27 cellular contexts compared by ENCODE assay signal in the genomic region with DNA sequence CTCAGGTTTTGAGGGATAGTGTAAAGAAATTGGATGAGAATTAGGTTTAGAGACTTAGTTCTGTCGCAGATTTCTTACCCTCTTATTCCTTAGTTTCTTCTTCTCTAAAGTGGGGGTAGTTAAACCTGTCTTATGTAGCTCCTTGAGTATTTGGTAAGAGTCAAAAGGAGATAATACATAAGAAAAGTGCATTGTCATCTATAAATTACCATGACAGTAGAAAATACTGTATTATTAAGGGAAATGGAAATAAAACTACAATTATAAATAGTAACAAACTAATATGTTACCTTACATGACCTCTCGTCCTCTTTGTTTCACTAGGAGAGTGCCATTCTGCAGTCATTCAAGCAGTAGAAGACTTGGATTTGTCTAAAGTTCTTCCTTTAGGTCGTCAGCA.
"Had no signal": no experiment of that assay in that cellular context is flagged by ENCODE, and none has a peak within 500 bp of the region (broad histone marks: within the 10 kb centered on the region; RNA-seq: fewer than 3 reads in every experiment).

No MANE protein-coding gene starts in this region.

- FAIRE-seq: urothelium cell line had no signal

- H3K27ac ChIP-seq: stomach, suprapubic skin, testis, thoracic aorta, thyroid gland, tibial artery, tibial nerve, transverse colon, upper lobe of left lung, upper lobe of right lung, uterus, vagina had no signal

- DNase-seq: stimulated activated CD4-positive, alpha-beta T cell treated with anti-CD3 and anti-CD28 coated beads, Interleukin-2, amount 100 ng/mL, for 48 hours; stimulated activated CD4-positive, alpha-beta T cell treated with anti-CD3 and anti-CD28 coated beads, Interleukin-4, amount 100 ng/mL, for 1 hour; stimulated activated CD4-positive, alpha-beta T cell treated with anti-CD3 and anti-CD28 coated beads, Interleukin-4, amount 100 ng/mL, for 24 hours; stimulated activated CD4-positive, alpha-beta T cell treated with anti-CD3 and anti-CD28 coated beads, Interleukin-4, amount 100 ng/mL, for 4 hours; stimulated activated CD8-positive, alpha-beta memory T cell treated with anti-CD3 and anti-CD28 coated beads, Interleukin-4, amount 100 ng/mL, for 48 hours; stimulated activated naive B cell treated with anti-CD40 and anti-IgM and Interleukin-4, amounts not matched to agents 10 μg/mL and 1 μg/mL and 100 μg/mL, for 72 hours; stimulated activated naive CD4-positive, alpha-beta T cell; stimulated activated naive CD4-positive, alpha-beta T cell treated with Interleukin-2 at 50 U/mL for 16 hours; stimulated activated naive CD8-positive, alpha-beta T cell treated with anti-CD3 and anti-CD28 coated beads, Interleukin-15, amount 100 ng/mL, for 72 hours; stimulated activated naive CD8-positive, alpha-beta T cell treated with anti-CD3 and anti-CD28 coated beads, Interleukin-15, Interleukin-2, amounts not matched to agents 100 U/mL and 50 U/mL, for 24 hours; stomach; substantia nigra; testis; thyroid gland; tibial artery; transverse colon; trophoblast cell; upper lobe of left lung; upper lobe of right lung; uterus had no signal

- H3K9me3 ChIP-seq: stomach, suprapubic skin, testis, thoracic aorta, thyroid gland, tibial artery, tibial nerve, transverse colon, upper lobe of left lung, upper lobe of right lung, uterus, vagina had no signal

- H3K27me3 ChIP-seq: stomach, suprapubic skin, testis, thyroid gland, tibial artery, tibial nerve, transverse colon, upper lobe of left lung, upper lobe of right lung, uterus, vagina had no signal

- H3K4me3 ChIP-seq: stomach, suprapubic skin, testis, thoracic aorta, thyroid gland, tibial artery, tibial nerve, transverse colon, upper lobe of left lung, upper lobe of right lung, uterus, vagina had no signal

- H3K4me1 ChIP-seq: stomach, suprapubic skin, testis, thyroid gland, tibial artery, tibial nerve, transverse colon, upper lobe of left lung, upper lobe of right lung, uterus, vagina had no signal

- ATAC-seq: stimulated activated effector memory CD8-positive, alpha-beta T cell treated with anti-CD3 and anti-CD28 coated beads, Interleukin-12 subunit alpha, Interleukin-12 subunit beta, amount 100 ng/mL, for 72 hours; stimulated activated memory B cell treated with anti-CD40 and anti-IgM and Interleukin-4, amounts not matched to agents 10 μg/mL and 1 μg/mL and 100 μg/mL, for 72 hours; stimulated activated naive B cell treated with anti-CD40 and anti-IgM and Interleukin-4, amounts not matched to agents 10 μg/mL and 1 μg/mL and 100 μg/mL, for 72 hours; stimulated activated naive CD8-positive, alpha-beta T cell treated with anti-CD3 and anti-CD28 coated beads, Interleukin-15, amount 100 ng/mL, for 72 hours; stimulated activated naive CD8-positive, alpha-beta T cell treated with anti-CD3 and anti-CD28 coated beads, Interleukin-15, Interleukin-2, amounts not matched to agents 100 U/mL and 50 U/mL, for 24 hours; upper lobe of right lung had no signal

- H3K36me3 ChIP-seq: uterus had no signal
